9 cellular contexts compared by ENCODE assay signal in genomic region chr10:80356563-80356999, GRCh38. TPM values are rescaled to one million over a fixed set of nuclear protein-coding genes. Genes with fewer than 3 reads are reported as not detected.
DNase-seq lines count a peak whose midpoint lies in the region; ATAC-seq and TF ChIP-seq lines count a peak whose summit lies in the region.
"Had no signal": no experiment of that assay in that cellular context is flagged by ENCODE, and none has a peak within 500 bp of the region (broad histone marks: within the 10 kb centered on the region; RNA-seq: fewer than 3 reads in every experiment).

Gene DYDC1, minus strand, starts transcription at chr10:80356755. Its CDS starts 4,154 bp downstream, at chr10:80352601.
Gene DYDC2, plus strand, starts transcription at chr10:80356781. Its CDS starts 5,663 bp downstream, at chr10:80362444.

- no peaks in the 10 kb centered on the region for H3K27me3 ChIP-seq in ascending aorta

- H3K36me3 Mint-ChIP-seq in immature natural killer cell: no peaks in the 10 kb centered on the region

- peaks cover 11 to 13% (median 11%) of the 10 kb centered on the region in 3 donors for H3K27me3 Mint-ChIP-seq in immature natural killer cell (ENCODE audit: low read depth in 3 of 3)

- H3K4me1 ChIP-seq in ascending aorta: peaks cover 0 to 7% of the 10 kb centered on the region in 2 donors

- H3K9me3 ChIP-seq in ascending aorta: no peaks in the 10 kb centered on the region

- peak within 1 kb of the TSS in 4 of 5 donors; percentile 18 to 63 (median 43) for H3K4me3 Mint-ChIP-seq in immature natural killer cell

- peaks cover 5 to 10% of the 10 kb centered on the region in 2 donors for H3K4me1 Mint-ChIP-seq in immature natural killer cell

- H3K4me3 ChIP-seq in ascending aorta: peak within 1 kb of the TSS; percentile 29 to 51

- intact Hi-C loops in ascending aorta (cut with DNase I): no loop called here

- H3K36me3 ChIP-seq in ascending aorta: no peaks in the 10 kb centered on the region

- no peaks in the 10 kb centered on the region for H3K9me3 Mint-ChIP-seq in immature natural killer cell

- TF ChIP-seq CTCF in ascending aorta (IDR thresholded peaks at IDR 0.05): no peak

- DNase-seq in EL (peak; percentile 16), NCI-H69 (lab: John Stamatoyannopoulos, UW) (peak; percentile 81), ascending aorta (ENCODE audit: low spot score in 2 of 2) (no peak), immature natural killer cell (peak; percentile 2 to 11 (median 4)), NCI-H1694 treated with DMSO at 0.1 percent for 48 hours (lab: John Stamatoyannopoulos, UW) (no peak)
- DNase-seq in stimulated activated CD4-positive, alpha-beta T cell treated with anti-CD3 and anti-CD28 coated beads, Interleukin-12 subunit alpha, Interleukin-12 subunit beta, amount 100 ng/mL, for 4 hours: peak; percentile 34

- H3K27ac Mint-ChIP-seq in immature natural killer cell: no peak within 1 kb of the TSS

- no peak within 1 kb of the TSS for H3K27ac ChIP-seq in ascending aorta

- ATAC-seq in HG02798 (IDR thresholded peaks at IDR 0.05; ENCODE audit: poor library complexity, unreplicated experiment) (peak; percentile 73), HG03025 (IDR thresholded peaks at IDR 0.05; ENCODE audit: low FRiP score, unreplicated experiment) (no peak)

RNA-seq across cellular contexts. Expression of gene DYDC1, which starts in this region (rescaled TPM):
- not detected for total RNA-seq in ascending aorta
- not detected for polyA plus RNA-seq in immature natural killer cell
- total RNA-seq: HT1080 had no signal

RNA-seq across cellular contexts. Expression of gene DYDC2, which starts in this region (rescaled TPM):
- not detected for total RNA-seq in ascending aorta
- polyA plus RNA-seq in immature natural killer cell: not detected

Comparison
In these comparisons a context has a peak if more than half of its experiments do, and no peak if none do; other contexts are left out.
1. Peak in DNase-seq in immature natural killer cell; RNA of the genes that start here not detected or under 1 TPM.
2. DNase-seq: peak in EL (single experiment), NCI-H69 (single experiment) and stimulated activated CD4-positive, alpha-beta T cell treated with anti-CD3 and anti-CD28 coated beads, Interleukin-12 subunit alpha, Interleukin-12 subunit beta, amount 100 ng/mL, for 4 hours (single experiment); none in ascending aorta (0 of 2) and NCI-H1694 treated with DMSO at 0.1 percent for 48 hours (single experiment).